Comparison of ENCODE assay signal across 28 cellular contexts in genomic region chr4:174286870-174287269, GRCh38.
"Had no signal": no experiment of that assay in that cellular context is flagged by ENCODE, and none has a peak within 500 bp of the region (broad histone marks: within the 10 kb centered on the region; RNA-seq: fewer than 3 reads in every experiment).

No MANE protein-coding gene starts in this region.

- H3K27ac ChIP-seq: brain microvascular endothelial cell, Peyer's patch had no signal

- DNase-seq: activated CD4-positive, alpha-beta memory T cell treated with anti-CD3 and anti-CD28 coated beads for 36 hours; activated CD4-positive, alpha-beta T cell treated with anti-CD3 and anti-CD28 coated beads for 36 hours; activated CD4-positive, alpha-beta T cell treated with anti-CD3 and anti-CD28 coated beads, Interleukin-2, amount 10 ng/mL, durations not matched to agents 7 days and 5 days; activated CD8-positive, alpha-beta memory T cell treated with anti-CD3 and anti-CD28 coated beads, Interleukin-2, amount 50 U/mL, for 4 hours; activated effector memory CD4-positive, alpha-beta T cell treated with Interleukin-2 at 50 U/mL for 16 hours; activated naive CD4-positive, alpha-beta T cell treated with anti-CD3 and anti-CD28 coated beads, Interleukin-2, amount 10 ng/mL, durations not matched to agents 7 days and 5 days; activated naive CD8-positive, alpha-beta T cell treated with anti-CD3 and anti-CD28 coated beads, Interleukin-2, amount 50 U/mL, for 24 hours; activated T-cell treated with anti-CD3 and anti-CD28 coated beads for 4 hours; activated T-cell treated with anti-CD3 and anti-CD28 coated beads, Interleukin-2, amount 50 U/mL, for 4 hours; anterior cingulate cortex; brain microvascular endothelial cell; central memory CD4-positive, alpha-beta T cell; NCI-H1105; NCI-H1436; NCI-H1694; NCI-H1930; NCI-H2081 treated with DMSO at 0.1 percent for 48 hours; NCI-H226; NCI-H446 treated with DMSO at 0.1 percent for 48 hours; NCI-H69; NK-92 treated with Interleukin-12 subunit alpha and Interleukin-12 subunit beta, amount 100 ng/mL, for 24 hours; PC-3; Peyer's patch; RPMI8226; SIG-M5 had no signal

- H3K36me3 ChIP-seq: brain microvascular endothelial cell, Peyer's patch had no signal

- H3K27me3 ChIP-seq: brain microvascular endothelial cell, Peyer's patch had no signal

- ATAC-seq: activated CD4-positive, alpha-beta T cell treated with anti-CD3 and anti-CD28 coated beads for 36 hours; activated CD4-positive, CD25-positive, alpha-beta regulatory T cell treated with anti-CD3 and anti-CD28 coated beads, Interleukin-2, amount 50 U/mL, for 24 hours; activated naive CD8-positive, alpha-beta T cell treated with anti-CD3 and anti-CD28 coated beads, Interleukin-2, amount 50 U/mL, for 24 hours; activated T-cell treated with anti-CD3 and anti-CD28 coated beads, Interleukin-2, amount 50 U/mL, for 4 hours; PC-3; Right ventricle myocardium inferior; WTC11 had no signal

- H3K4me3 ChIP-seq: Peyer's patch had no signal
